Comparison of ENCODE assay signal across 1 cellular context in the genomic region with DNA sequence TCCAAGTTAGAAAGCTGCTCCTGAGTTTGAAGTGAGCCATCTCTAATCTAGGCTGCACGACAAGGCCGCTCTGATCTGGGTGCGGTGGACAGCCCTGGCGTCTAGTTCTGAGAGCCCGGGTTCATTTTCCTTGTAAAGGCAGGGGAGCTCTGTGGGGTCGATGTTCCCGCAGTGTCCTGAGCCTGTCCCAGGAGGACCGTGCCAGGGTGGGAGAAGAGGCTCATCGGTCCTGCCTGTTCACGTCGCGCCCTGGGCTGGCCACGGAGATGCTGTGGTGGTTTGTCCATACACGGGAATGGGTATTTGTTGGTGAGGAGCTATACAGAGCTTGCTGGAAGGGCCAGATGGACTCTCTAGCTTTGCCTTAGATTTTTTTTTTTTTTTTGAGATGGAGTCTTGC.
TF ChIP-seq lines count a peak whose summit lies in the region.

No MANE protein-coding gene starts in this region.

TF ChIP-seq in H1, 55 proteins besides CTCF, POLR2A, EP300 and RAD21:
- no peak for TF ChIP-seq CHD2 (IDR thresholded peaks at IDR 0.05; ENCODE audit: low read length)
- TF ChIP-seq BCL11A (IDR thresholded peaks at IDR 0.05; ENCODE audit: low read depth in 2 of 2, low read length in 2 of 2): no peak
- TF ChIP-seq, protein P1, sequence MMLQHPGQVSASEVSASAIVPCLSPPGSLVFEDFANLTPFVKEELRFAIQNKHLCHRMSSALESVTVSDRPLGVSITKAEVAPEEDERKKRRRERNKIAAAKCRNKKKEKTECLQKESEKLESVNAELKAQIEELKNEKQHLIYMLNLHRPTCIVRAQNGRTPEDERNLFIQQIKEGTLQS (IDR thresholded peaks at IDR 0.05; ENCODE audit: insufficient read depth, low read depth, low read length): no peak
